In the genomic region with DNA sequence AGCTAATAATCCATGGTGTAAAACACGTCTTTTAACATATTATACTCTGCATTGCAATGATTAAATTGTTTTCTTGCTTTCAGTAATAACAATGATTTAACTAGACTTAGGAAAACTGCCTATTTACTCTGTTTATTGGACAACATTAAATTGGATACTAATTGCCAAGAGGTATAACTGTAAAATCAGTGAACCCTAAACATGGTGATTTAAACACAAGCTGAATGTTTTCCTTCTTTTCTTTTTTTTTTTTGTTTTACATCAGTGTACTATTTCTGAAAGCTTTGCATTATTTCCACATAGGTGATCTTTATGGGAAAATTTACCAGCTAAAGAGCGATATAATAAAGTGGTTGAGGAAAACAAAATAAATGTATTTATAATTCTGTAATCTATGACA, we compare ENCODE assay signal across 9 cellular contexts.
"Had no signal": no experiment of that assay in that cellular context is flagged by ENCODE, and none has a peak within 500 bp of the region (broad histone marks: within the 10 kb centered on the region; RNA-seq: fewer than 3 reads in every experiment).

No MANE protein-coding gene starts in this region.

- H3K36me3 ChIP-seq: HAP-1 had no signal

- ATAC-seq: GM23338, HCT116 had no signal

- DNase-seq: GM23248, GOT3, H7, H9, HCEC 1CT, HFFc6 had no signal

- H3K27ac ChIP-seq: GM23248 had no signal

- H3K4me3 ChIP-seq: GM23248, GM23338, HAP-1 had no signal

- H3K9me3 ChIP-seq: HAP-1 had no signal

- H3K4me1 ChIP-seq: HAP-1 had no signal
